ENCODE assay signal across 19 cellular contexts in genomic region chr20:32702706-32703425, GRCh38. TPM values are rescaled to one million over a fixed set of nuclear protein-coding genes. Genes with fewer than 3 reads are reported as not detected.
DNase-seq lines count a peak whose midpoint lies in the region; ATAC-seq and TF ChIP-seq lines count a peak whose summit lies in the region.
"Had no signal": no experiment of that assay in that cellular context is flagged by ENCODE, and none has a peak within 500 bp of the region (broad histone marks: within the 10 kb centered on the region; RNA-seq: fewer than 3 reads in every experiment).

No MANE protein-coding gene starts in this region.

- H3K9me3 Mint-ChIP-seq in Calu3 (ENCODE audit: low read depth, unreplicated experiment): no peaks in the 10 kb centered on the region
- no peaks in the 10 kb centered on the region for H3K9me3 Mint-ChIP-seq in T-helper 2 cell treated with Interferon-gamma antibody and Interleukin-4, amounts not matched to agents 5 μg/mL and 100 μg/mL, for 36 hours
- H3K9me3 Mint-ChIP-seq: activated naive CD4-positive, alpha-beta T cell treated with anti-CD3 and anti-CD28 coated beads, Interleukin-2, amount 10 ng/mL, durations not matched to agents 7 days and 5 days; brain; naive thymus-derived CD4-positive, alpha-beta T cell had no signal

- H3K4me3 Mint-ChIP-seq in Calu3 (ENCODE audit: low read depth, unreplicated experiment): no peak overlapping the region
- H3K4me3 Mint-ChIP-seq in T-helper 2 cell treated with Interferon-gamma antibody and Interleukin-4, amounts not matched to agents 5 μg/mL and 100 μg/mL, for 36 hours: no peak overlapping the region
- H3K4me3 Mint-ChIP-seq: activated naive CD4-positive, alpha-beta T cell treated with anti-CD3 and anti-CD28 coated beads, Interleukin-2, amount 10 ng/mL, durations not matched to agents 7 days and 5 days; B cell; brain; naive thymus-derived CD4-positive, alpha-beta T cell had no signal

- H3K27ac ChIP-seq in HUES48 (ENCODE audit: low read depth, low read length): peak overlapping the region; percentile 57

- BruUV-seq in Calu3 (replicated peaks; lab: Mats Ljungman, UMichigan): TSS peak; percentile 49

- ATAC-seq in GM19397 (IDR thresholded peaks at IDR 0.05; ENCODE audit: unreplicated experiment): no peak
- ATAC-seq: left ventricle myocardium superior; naive thymus-derived CD4-positive, alpha-beta T cell had no signal

- peaks cover 19% of the 10 kb centered on the region for H3K36me3 Mint-ChIP-seq in Calu3 (ENCODE audit: insufficient read depth, unreplicated experiment)
- H3K36me3 Mint-ChIP-seq in T-helper 2 cell treated with Interferon-gamma antibody and Interleukin-4, amounts not matched to agents 5 μg/mL and 100 μg/mL, for 36 hours (ENCODE audit: low read depth): peaks cover 36% of the 10 kb centered on the region

- peaks cover 16% of the 10 kb centered on the region for H3K4me1 ChIP-seq in HUES48 (ENCODE audit: control insufficient read depth, insufficient read depth, low read length)

- no peaks in the 10 kb centered on the region for H3K27me3 Mint-ChIP-seq in Calu3 (ENCODE audit: unreplicated experiment)
- no peaks in the 10 kb centered on the region for H3K27me3 Mint-ChIP-seq in T-helper 2 cell treated with Interferon-gamma antibody and Interleukin-4, amounts not matched to agents 5 μg/mL and 100 μg/mL, for 36 hours (ENCODE audit: low read depth)
- H3K27me3 Mint-ChIP-seq: activated naive CD4-positive, alpha-beta T cell treated with anti-CD3 and anti-CD28 coated beads, Interleukin-2, amount 10 ng/mL, durations not matched to agents 7 days and 5 days; B cell; brain; naive thymus-derived CD4-positive, alpha-beta T cell had no signal

- H3K9ac ChIP-seq in HUES48 (ENCODE audit: low read depth, low read length): no peak overlapping the region
- H3K9ac ChIP-seq: SK-N-SH had no signal

- no peak for DNase-seq in Calu3
- DNase-seq in NCI-H345 treated with DMSO at 0.1 percent for 48 hours (lab: John Stamatoyannopoulos, UW; ENCODE audit: unreplicated experiment): peak; percentile 99
- peak; percentile 46 for DNase-seq in cerebellar cortex (ENCODE audit: low spot score)
- no peak for DNase-seq in T-helper 2 cell treated with Interferon-gamma antibody and Interleukin-4, amounts not matched to agents 5 μg/mL and 100 μg/mL, for 36 hours (ENCODE audit: low spot score)
- no peak for DNase-seq in activated CD8-positive, alpha-beta memory T cell treated with anti-CD3 and anti-CD28 coated beads, Interleukin-2, amount 50 U/mL, for 48 hours
- DNase-seq: activated naive CD4-positive, alpha-beta T cell treated with anti-CD3 and anti-CD28 coated beads, Interleukin-2, amount 10 ng/mL, durations not matched to agents 7 days and 5 days; effector CD8-positive, alpha-beta T cell; EL; left ventricle myocardium superior; MV-4-11; naive thymus-derived CD4-positive, alpha-beta T cell; retina; SK-N-SH had no signal

- H3K4me1 Mint-ChIP-seq in Calu3 (ENCODE audit: low read depth, unreplicated experiment): peaks cover 2% of the 10 kb centered on the region
- H3K4me1 Mint-ChIP-seq in T-helper 2 cell treated with Interferon-gamma antibody and Interleukin-4, amounts not matched to agents 5 μg/mL and 100 μg/mL, for 36 hours (ENCODE audit: low read depth): no peaks in the 10 kb centered on the region
- H3K4me1 Mint-ChIP-seq: activated naive CD4-positive, alpha-beta T cell treated with anti-CD3 and anti-CD28 coated beads, Interleukin-2, amount 10 ng/mL, durations not matched to agents 7 days and 5 days; B cell had no signal

- H3K4me3 ChIP-seq in HUES48 (ENCODE audit: low read depth, low read length): no peak overlapping the region

- H3K36me3 ChIP-seq in HUES48 (ENCODE audit: control insufficient read depth, insufficient read depth, low read length): peaks cover 62% of the 10 kb centered on the region

- intact Hi-C loops in Calu3 (cut with micrococcal nuclease; ENCODE audit: unreplicated experiment): no loop called here

- no peak overlapping the region for H3K27ac Mint-ChIP-seq in Calu3 (ENCODE audit: unreplicated experiment)
- no peak overlapping the region for H3K27ac Mint-ChIP-seq in T-helper 2 cell treated with Interferon-gamma antibody and Interleukin-4, amounts not matched to agents 5 μg/mL and 100 μg/mL, for 36 hours
- H3K27ac Mint-ChIP-seq: activated naive CD4-positive, alpha-beta T cell treated with anti-CD3 and anti-CD28 coated beads, Interleukin-2, amount 10 ng/mL, durations not matched to agents 7 days and 5 days; B cell; naive thymus-derived CD4-positive, alpha-beta T cell had no signal

- no peak for TF ChIP-seq CTCF in Calu3 (IDR thresholded peaks at IDR 0.05; ENCODE audit: unreplicated experiment)

- H3K27me3 ChIP-seq in HUES48 (ENCODE audit: control insufficient read depth, insufficient read depth, low read length): no peaks in the 10 kb centered on the region

- H3K9me3 ChIP-seq in HUES48 (ENCODE audit: control insufficient read depth, insufficient read depth, low read length): no peaks in the 10 kb centered on the region
- H3K9me3 ChIP-seq: SK-N-SH had no signal

- CTCF ChIA-PET in Calu3 (lab: Charles Lee): no interaction called here

RNA-seq across cellular contexts. Expression of gene C20orf203, which starts 29.1 kb away (rescaled TPM):
- not detected in 2 replicates for total RNA-seq in Calu3 (2022)
- total RNA-seq: activated CD8-positive, alpha-beta memory T cell treated with anti-CD3 and anti-CD28 coated beads for 36 hours; HT1080; left ventricle myocardium superior had no signal

RNA-seq across cellular contexts. Expression of gene COMMD7, which starts 40.4 kb away (rescaled TPM):
- total RNA-seq in Calu3 (2022): 51.0 and 56.0 TPM in 2 replicates

RNA-seq across cellular contexts. Expression of gene DNMT3B, which starts 59.3 kb away (rescaled TPM):
- total RNA-seq in Calu3 (2022): 8.4 and 10.8 TPM in 2 replicates

Comparison
In these comparisons a context has a peak if more than half of its experiments do, and no peak if none do; other contexts are left out.
1. DNase-seq: peak in NCI-H345 treated with DMSO at 0.1 percent for 48 hours (single experiment) and cerebellar cortex (single experiment); none in Calu3 (single experiment), T-helper 2 cell treated with Interferon-gamma antibody and Interleukin-4, amounts not matched to agents 5 μg/mL and 100 μg/mL, for 36 hours (single experiment) and activated CD8-positive, alpha-beta memory T cell treated with anti-CD3 and anti-CD28 coated beads, Interleukin-2, amount 50 U/mL, for 48 hours (single experiment).